Comparison of ENCODE assay signal across 13 cellular contexts in the genomic region with DNA sequence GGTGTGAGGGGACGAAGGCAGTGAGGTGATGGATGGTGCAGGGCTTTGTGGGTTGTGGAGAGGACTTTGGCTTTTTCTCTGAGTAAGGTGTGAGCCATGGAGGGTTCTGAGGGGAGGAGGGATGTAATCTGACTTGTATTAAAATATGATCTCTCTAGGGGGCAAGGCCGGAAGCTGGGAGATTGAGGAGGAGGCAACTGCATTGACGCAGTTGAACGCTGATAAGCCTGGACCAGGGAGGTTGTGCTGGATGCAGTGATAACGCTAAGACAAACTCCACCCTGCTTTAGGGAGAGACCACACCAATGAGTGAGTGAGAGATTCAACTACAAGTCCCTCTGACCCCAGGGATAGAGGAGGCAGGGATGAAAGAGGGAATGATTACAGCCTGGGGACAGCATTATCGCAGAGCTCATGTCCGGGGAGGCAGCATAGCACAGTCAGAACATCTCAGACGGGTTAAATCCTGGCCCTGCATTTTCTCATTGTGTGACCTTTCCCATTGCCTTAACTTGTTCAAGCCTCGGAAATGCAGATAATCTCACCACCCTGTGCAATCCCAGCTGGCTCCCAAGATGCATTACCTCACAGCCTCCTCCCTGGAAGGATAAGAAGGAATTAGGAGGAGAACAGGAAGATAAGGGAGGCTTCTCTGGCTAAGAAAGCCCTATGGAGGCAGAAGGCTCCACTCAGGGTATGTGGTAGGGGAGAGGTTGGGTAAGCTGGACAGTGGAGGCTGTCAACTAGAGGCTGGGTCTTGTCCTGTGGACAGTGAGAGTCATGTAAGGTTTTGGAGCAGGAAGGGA.
"Had no signal": no experiment of that assay in that cellular context is flagged by ENCODE, and none has a peak within 500 bp of the region (broad histone marks: within the 10 kb centered on the region; RNA-seq: fewer than 3 reads in every experiment).

No MANE protein-coding gene starts in this region.

- H3K4me1 ChIP-seq: ascending aorta, upper lobe of right lung had no signal

- ATAC-seq: natural killer cell, upper lobe of right lung had no signal

- H3K9me3 ChIP-seq: ascending aorta, upper lobe of right lung had no signal

- H3K4me3 ChIP-seq: ascending aorta, cardiac muscle cell, hepatocyte, skin epidermis, upper lobe of right lung had no signal

- H3K27me3 ChIP-seq: ascending aorta, cardiac muscle cell, hepatocyte had no signal

- DNase-seq: activated CD4-positive, alpha-beta T cell treated with anti-CD3 and anti-CD28 coated beads, Interleukin-2, amount 10 ng/mL, durations not matched to agents 7 days and 5 days; activated CD4-positive, CD25-positive, alpha-beta regulatory T cell; activated naive CD4-positive, alpha-beta T cell treated with Interleukin-2 at 50 U/mL for 16 hours; activated T-cell treated with anti-CD3 and anti-CD28 coated beads for 4 hours; mesenchymal stem cell; natural killer cell; stimulated activated CD4-positive, alpha-beta T cell treated with anti-CD3 and anti-CD28 coated beads, Interleukin-4, amount 100 ng/mL, for 4 hours; stimulated activated CD8-positive, alpha-beta memory T cell treated with anti-CD3 and anti-CD28 coated beads, Interleukin-4, amount 100 ng/mL, for 48 hours; upper lobe of right lung had no signal

- H3K4me2 ChIP-seq: hepatocyte had no signal

- H3K27ac ChIP-seq: ascending aorta, cardiac muscle cell, hepatocyte, skin epidermis, upper lobe of right lung had no signal

- H3K36me3 ChIP-seq: ascending aorta, cardiac muscle cell, upper lobe of right lung had no signal
